ENCODE assay signal across 1 cellular context in the genomic region with DNA sequence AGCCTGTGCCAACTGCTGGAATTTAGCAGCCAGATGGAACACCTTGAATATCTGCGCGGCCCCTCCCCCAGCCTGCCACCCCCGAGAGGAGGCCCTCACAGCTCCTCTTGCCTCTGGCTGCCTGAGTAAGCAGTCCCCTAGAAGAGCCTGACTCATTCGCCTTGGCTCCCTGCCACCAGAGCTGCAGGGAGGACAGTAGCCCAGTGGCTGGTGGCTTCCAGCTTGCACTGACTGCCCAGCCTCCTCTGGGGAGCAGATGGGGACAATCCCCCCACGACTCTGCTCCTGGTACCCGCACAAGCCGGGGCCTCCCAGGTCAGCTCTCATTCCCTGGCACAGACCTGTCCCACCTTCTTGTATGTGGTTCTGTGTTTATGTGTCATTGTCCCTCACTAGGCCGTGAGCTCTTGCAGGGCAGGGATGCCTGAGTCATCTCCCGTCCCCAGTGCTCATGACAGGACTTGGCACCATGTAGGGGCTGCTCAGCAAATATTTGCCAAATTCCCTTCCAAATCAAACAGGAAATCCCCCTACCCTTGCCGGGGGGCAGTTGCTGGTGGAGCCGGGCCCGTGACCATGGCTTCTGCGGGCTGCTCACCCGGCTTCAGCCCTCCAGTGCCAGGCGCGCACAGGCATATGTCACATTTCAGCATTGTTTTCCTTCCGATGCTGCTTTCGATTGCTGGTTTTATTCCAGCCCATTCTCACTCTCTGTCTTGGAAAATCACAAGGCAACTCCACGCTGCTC.
A peak's percentile ranks its signal among the peaks of the same experiment; 100 is the strongest.
TF ChIP-seq lines count a peak whose summit lies in the region.

No MANE protein-coding gene starts in this region.

TF ChIP-seq in HepG2, 621 proteins besides CTCF, POLR2A, EP300 and RAD21 (continued from another document and continues in another):
- TF ChIP-seq, protein P1, sequence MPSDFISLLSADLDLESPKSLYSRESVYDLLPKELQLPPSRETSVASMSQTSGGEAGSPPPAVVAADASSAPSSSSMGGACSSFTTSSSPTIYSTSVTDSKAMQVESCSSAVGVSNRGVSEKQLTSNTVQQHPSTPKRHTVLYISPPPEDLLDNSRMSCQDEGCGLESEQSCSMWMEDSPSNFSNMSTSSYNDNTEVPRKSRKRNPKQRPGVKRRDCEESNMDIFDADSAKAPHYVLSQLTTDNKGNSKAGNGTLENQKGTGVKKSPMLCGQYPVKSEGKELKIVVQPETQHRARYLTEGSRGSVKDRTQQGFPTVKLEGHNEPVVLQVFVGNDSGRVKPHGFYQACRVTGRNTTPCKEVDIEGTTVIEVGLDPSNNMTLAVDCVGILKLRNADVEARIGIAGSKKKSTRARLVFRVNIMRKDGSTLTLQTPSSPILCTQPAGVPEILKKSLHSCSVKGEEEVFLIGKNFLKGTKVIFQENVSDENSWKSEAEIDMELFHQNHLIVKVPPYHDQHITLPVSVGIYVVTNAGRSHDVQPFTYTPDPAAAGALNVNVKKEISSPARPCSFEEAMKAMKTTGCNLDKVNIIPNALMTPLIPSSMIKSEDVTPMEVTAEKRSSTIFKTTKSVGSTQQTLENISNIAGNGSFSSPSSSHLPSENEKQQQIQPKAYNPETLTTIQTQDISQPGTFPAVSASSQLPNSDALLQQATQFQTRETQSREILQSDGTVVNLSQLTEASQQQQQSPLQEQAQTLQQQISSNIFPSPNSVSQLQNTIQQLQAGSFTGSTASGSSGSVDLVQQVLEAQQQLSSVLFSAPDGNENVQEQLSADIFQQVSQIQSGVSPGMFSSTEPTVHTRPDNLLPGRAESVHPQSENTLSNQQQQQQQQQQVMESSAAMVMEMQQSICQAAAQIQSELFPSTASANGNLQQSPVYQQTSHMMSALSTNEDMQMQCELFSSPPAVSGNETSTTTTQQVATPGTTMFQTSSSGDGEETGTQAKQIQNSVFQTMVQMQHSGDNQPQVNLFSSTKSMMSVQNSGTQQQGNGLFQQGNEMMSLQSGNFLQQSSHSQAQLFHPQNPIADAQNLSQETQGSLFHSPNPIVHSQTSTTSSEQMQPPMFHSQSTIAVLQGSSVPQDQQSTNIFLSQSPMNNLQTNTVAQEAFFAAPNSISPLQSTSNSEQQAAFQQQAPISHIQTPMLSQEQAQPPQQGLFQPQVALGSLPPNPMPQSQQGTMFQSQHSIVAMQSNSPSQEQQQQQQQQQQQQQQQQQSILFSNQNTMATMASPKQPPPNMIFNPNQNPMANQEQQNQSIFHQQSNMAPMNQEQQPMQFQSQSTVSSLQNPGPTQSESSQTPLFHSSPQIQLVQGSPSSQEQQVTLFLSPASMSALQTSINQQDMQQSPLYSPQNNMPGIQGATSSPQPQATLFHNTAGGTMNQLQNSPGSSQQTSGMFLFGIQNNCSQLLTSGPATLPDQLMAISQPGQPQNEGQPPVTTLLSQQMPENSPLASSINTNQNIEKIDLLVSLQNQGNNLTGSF (CRISPR knock-in tag; IDR thresholded peaks at IDR 0.05), result no peak
- TF ChIP-seq ZNF274 (CRISPR knock-in tag; IDR thresholded peaks at IDR 0.05), result no peak
- 0 out of 2 replicates have a peak, but pooled peaks have one; percentile 18 for TF ChIP-seq PPARG (CRISPR knock-in tag; conservative IDR thresholded peaks at IDR 0.05)
- TF ChIP-seq TFE3 (CRISPR knock-in tag; IDR thresholded peaks at IDR 0.05), result peak; percentile 62; the same call in 1 of the 2 replicates
- no peak for TF ChIP-seq GABPA (IDR thresholded peaks at IDR 0.05; ENCODE audit: low read depth, low read length)
- TF ChIP-seq GABPA (CRISPR knock-in tag; IDR thresholded peaks at IDR 0.05; ENCODE audit: low read depth), result peak; percentile 56
- TF ChIP-seq ZFAT (CRISPR knock-in tag; conservative IDR thresholded peaks at IDR 0.05), result no peak
- peak; percentile 68 for TF ChIP-seq FOSL1 (CRISPR knock-in tag; IDR thresholded peaks at IDR 0.05; ENCODE audit: borderline replicate concordance)
- no peak for TF ChIP-seq ZNF484 (CRISPR knock-in tag; IDR thresholded peaks at IDR 0.05; ENCODE audit: borderline replicate concordance, low read depth)
- TF ChIP-seq SALL2 (CRISPR knock-in tag; IDR thresholded peaks at IDR 0.05), result peak; percentile 23; the same call in 1 of the 2 replicates
- peak; percentile 19 to 40; a peak in 3 of 4 replicates for TF ChIP-seq MAFK (conservative IDR thresholded peaks at IDR 0.05 in 1 of 2, IDR thresholded peaks at IDR 0.05 in 1 of 2; ENCODE audit: low read length in 2 of 2)
- TF ChIP-seq ZNF460 (CRISPR knock-in tag; IDR thresholded peaks at IDR 0.05; ENCODE audit: borderline replicate concordance), result no peak
- no peak for TF ChIP-seq ZNF280B (CRISPR knock-in tag; IDR thresholded peaks at IDR 0.05; ENCODE audit: borderline replicate concordance)
- no peak for TF ChIP-seq ZNF180 (CRISPR knock-in tag; IDR thresholded peaks at IDR 0.05; ENCODE audit: borderline replicate concordance, low read depth)
- peak; percentile 46; the same call in 1 of the 2 replicates for TF ChIP-seq NFIC (IDR thresholded peaks at IDR 0.05; ENCODE audit: low read length)
- TF ChIP-seq MAZ (IDR thresholded peaks at IDR 0.05; ENCODE audit: borderline replicate concordance, low read depth, low read length), result no peak
- 0 out of 2 replicates have a peak, but pooled peaks have one; percentile 19 for TF ChIP-seq MAZ (CRISPR knock-in tag; IDR thresholded peaks at IDR 0.05; ENCODE audit: low read depth)
- TF ChIP-seq ZNF775 (CRISPR knock-in tag; IDR thresholded peaks at IDR 0.05; ENCODE audit: borderline replicate concordance), result no peak
- 0 out of 2 replicates have a peak, but pooled peaks have one; percentile 26 for TF ChIP-seq ZNF205 (CRISPR knock-in tag; IDR thresholded peaks at IDR 0.05)
- peak; percentile 38; the same call in 1 of the 2 replicates for TF ChIP-seq IKZF5 (CRISPR knock-in tag; IDR thresholded peaks at IDR 0.05)
- TF ChIP-seq CREB1 (IDR thresholded peaks at IDR 0.05), result no peak
- no peak for TF ChIP-seq CREB1 (CRISPR knock-in tag; IDR thresholded peaks at IDR 0.05)
- peak; percentile 51; the same call in 1 of the 2 replicates for TF ChIP-seq ZNF713 (CRISPR knock-in tag; IDR thresholded peaks at IDR 0.05)
- no peak for TF ChIP-seq ZNF282 (IDR thresholded peaks at IDR 0.05; ENCODE audit: partially characterized antibody)
- peak; percentile 30; the same call in 1 of the 2 replicates for TF ChIP-seq ZNF609 (CRISPR knock-in tag; IDR thresholded peaks at IDR 0.05; ENCODE audit: borderline replicate concordance)
- TF ChIP-seq TBX2 (CRISPR knock-in tag; IDR thresholded peaks at IDR 0.05; ENCODE audit: borderline replicate concordance), result peak; percentile 71; the same call in 1 of the 2 replicates
- TF ChIP-seq SOX5 (CRISPR knock-in tag; IDR thresholded peaks at IDR 0.05; ENCODE audit: borderline replicate concordance), result peak; percentile 41; the same call in 1 of the 2 replicates
- TF ChIP-seq SAP130 (CRISPR knock-in tag; IDR thresholded peaks at IDR 0.05; ENCODE audit: low read depth), result peak; percentile 69
- 0 out of 2 replicates have a peak, but pooled peaks have one; percentile 52 for TF ChIP-seq ZFP91 (CRISPR knock-in tag; IDR thresholded peaks at IDR 0.05; ENCODE audit: borderline replicate concordance)
- TF ChIP-seq ZNF83 (CRISPR knock-in tag; IDR thresholded peaks at IDR 0.05; ENCODE audit: borderline replicate concordance), result no peak
- TF ChIP-seq FIP1L1 (IDR thresholded peaks at IDR 0.05; ENCODE audit: borderline replicate concordance, insufficient read depth, low read depth, low read length), result no peak
- TF ChIP-seq FOXA3 (CRISPR knock-in tag; IDR thresholded peaks at IDR 0.05), result peak; percentile 34
- TF ChIP-seq KAT8 (CRISPR knock-in tag; IDR thresholded peaks at IDR 0.05), result peak; percentile 42; the same call in 1 of the 2 replicates
- TF ChIP-seq HMG20A (CRISPR knock-in tag; IDR thresholded peaks at IDR 0.05; ENCODE audit: borderline replicate concordance), result peak; percentile 9; the same call in 1 of the 2 replicates
- TF ChIP-seq XRCC5 (optimal IDR thresholded peaks at IDR 0.05; ENCODE audit: low read length), result peak; percentile 44
- no peak for TF ChIP-seq IKZF4 (CRISPR knock-in tag; IDR thresholded peaks at IDR 0.05; ENCODE audit: borderline replicate concordance, low read depth, not compliant biosample characterization)
- TF ChIP-seq ZBTB7A (CRISPR knock-in tag; IDR thresholded peaks at IDR 0.05), result peak; percentile 80; the same call in 1 of the 2 replicates
- 0 out of 2 replicates have a peak, but pooled peaks have one; percentile 32 for TF ChIP-seq TAF1 (CRISPR knock-in tag; IDR thresholded peaks at IDR 0.05)
- peak; percentile 62 for TF ChIP-seq GATAD2A (CRISPR knock-in tag; IDR thresholded peaks at IDR 0.05)
- TF ChIP-seq HNRNPL (IDR thresholded peaks at IDR 0.05; ENCODE audit: low read depth, low read length), result peak; percentile 88
